In genomic region chr2:216119144-216119543, GRCh38 we compare ENCODE assay signal across 20 cellular contexts. TPM values are rescaled to one million over a fixed set of nuclear protein-coding genes. Genes with fewer than 3 reads are reported as not detected.
DNase-seq lines count a peak whose midpoint lies in the region; ATAC-seq and TF ChIP-seq lines count a peak whose summit lies in the region.
"Had no signal": no experiment of that assay in that cellular context is flagged by ENCODE, and none has a peak within 500 bp of the region (broad histone marks: within the 10 kb centered on the region; RNA-seq: fewer than 3 reads in every experiment).

No MANE protein-coding gene starts in this region.

- CTCF ChIA-PET in A673 (lab: Charles Lee): interaction anchor here (0.6 kb wide), 1 partner anchor 9 kb away, joined by 3 read pairs; no protein-coding TSS in a partner anchor
- CTCF ChIA-PET in naive thymus-derived CD4-positive, alpha-beta T cell (lab: Charles Lee): interaction anchor here (0.6 to 1.5 kb wide), 3 partner anchors 9 to 272 kb away, joined by 3 to 5 read pairs (median 5); no protein-coding TSS in a partner anchor

- POLR2A ChIA-PET in A673 (lab: Charles Lee; ENCODE audit: low non-redundant PET): no interaction called here
- POLR2A ChIA-PET in naive thymus-derived CD4-positive, alpha-beta T cell (lab: Charles Lee): interaction anchor here (1.1 to 1.5 kb wide), 3 partner anchors 10 to 12 kb away, joined by 3 to 5 read pairs (median 5); partner anchors contain the start of gene XRCC5

- H3K4me3 Mint-ChIP-seq in activated T-helper 2 cell treated with anti-CD3 and anti-CD28 coated beads, Interferon-gamma antibody, Interleukin-2, Interleukin-4, amounts not matched to agents 10 μg/mL and 5 μg/mL and 100 μg/mL, durations not matched to agents 14 hours and 24 hours and 36 hours (ENCODE audit: low read depth): peak overlapping the region; percentile 31
- H3K4me3 Mint-ChIP-seq in naive thymus-derived CD4-positive, alpha-beta T cell: peak overlapping the region in 8 of 10 donors; percentile 11 to 99 (median 42)
- H3K4me3 Mint-ChIP-seq: activated B cell treated with CpG ODN at 0.5 μM for 24 hours; central memory CD8-positive, alpha-beta T cell had no signal

- H3K27ac ChIP-seq in A673 (ENCODE audit: low read depth, low read length, poor library complexity, severe bottlenecking) (peak overlapping the region; percentile 44), heart left ventricle (no peak overlapping the region)
- H3K27ac ChIP-seq in naive thymus-derived CD4-positive, alpha-beta T cell (ENCODE audit: low read depth, low read length): peak overlapping the region; percentile 47
- H3K27ac ChIP-seq: ovary, thoracic aorta had no signal

- WGBS in heart left ventricle, 4 donors: 80 to 89% (median 84%) methylated on average over 2 of the region's 2 CpGs

- H3K9me3 ChIP-seq in A673 (ENCODE audit: low read depth, low read length, poor library complexity, severe bottlenecking): no peaks in the 10 kb centered on the region
- H3K9me3 ChIP-seq in naive thymus-derived CD4-positive, alpha-beta T cell (ENCODE audit: control insufficient read depth in 2 of 3, low read length in 3 of 3): no peaks in the 10 kb centered on the region
- no peaks in the 10 kb centered on the region for H3K9me3 ChIP-seq in heart left ventricle
- H3K9me3 ChIP-seq: MG63, ovary, thoracic aorta had no signal

- no peak for TF ChIP-seq POLR2A in heart left ventricle (IDR thresholded peaks at IDR 0.05)

- ATAC-seq in naive thymus-derived CD4-positive, alpha-beta T cell: no peak
- ATAC-seq in left lobe of liver: no peak
- ATAC-seq in heart left ventricle: no peak
- no peak for ATAC-seq in GM18519 (IDR thresholded peaks at IDR 0.05; ENCODE audit: low FRiP score, unreplicated experiment)
- ATAC-seq in HG03457 (IDR thresholded peaks at IDR 0.05; ENCODE audit: unreplicated experiment): no peak
- ATAC-seq: left cardiac atrium had no signal

- H3K4me3 ChIP-seq in A673 (ENCODE audit: low read depth, low read length, poor library complexity, severe bottlenecking) (no peak overlapping the region), heart left ventricle (no peak overlapping the region)
- H3K4me3 ChIP-seq in naive thymus-derived CD4-positive, alpha-beta T cell (ENCODE audit: low read length): no peak overlapping the region
- H3K4me3 ChIP-seq: GM23248, MG63, ovary, thoracic aorta had no signal

- no TSS peak for BruUV-seq in A673 (replicated peaks; lab: Mats Ljungman, UMichigan)

- H3K36me3 ChIP-seq in A673 (ENCODE audit: insufficient read depth, low read length, poor library complexity, severe bottlenecking) (peaks cover 87% of the 10 kb centered on the region), heart left ventricle (peaks cover 0 to 88% (median 82%) of the 10 kb centered on the region in 9 donors)
- H3K36me3 ChIP-seq in naive thymus-derived CD4-positive, alpha-beta T cell (ENCODE audit: control insufficient read depth in 2 of 3, insufficient read depth in 3 of 3, low read length in 3 of 3): peaks cover 40 to 70% (median 57%) of the 10 kb centered on the region in 3 experiments
- H3K36me3 ChIP-seq: ovary had no signal

- no peaks in the 10 kb centered on the region for H3K27me3 Mint-ChIP-seq in activated T-helper 2 cell treated with anti-CD3 and anti-CD28 coated beads, Interferon-gamma antibody, Interleukin-2, Interleukin-4, amounts not matched to agents 10 μg/mL and 5 μg/mL and 100 μg/mL, durations not matched to agents 14 hours and 24 hours and 36 hours (ENCODE audit: low read depth)
- peaks cover 0 to 2% (median 0%) of the 10 kb centered on the region in 5 donors for H3K27me3 Mint-ChIP-seq in naive thymus-derived CD4-positive, alpha-beta T cell
- H3K27me3 Mint-ChIP-seq: activated B cell treated with CpG ODN at 0.5 μM for 24 hours; central memory CD8-positive, alpha-beta T cell had no signal

- no peaks in the 10 kb centered on the region for H3K9me3 Mint-ChIP-seq in activated T-helper 2 cell treated with anti-CD3 and anti-CD28 coated beads, Interferon-gamma antibody, Interleukin-2, Interleukin-4, amounts not matched to agents 10 μg/mL and 5 μg/mL and 100 μg/mL, durations not matched to agents 14 hours and 24 hours and 36 hours
- H3K9me3 Mint-ChIP-seq in naive thymus-derived CD4-positive, alpha-beta T cell: peaks cover 0 to 5% (median 0%) of the 10 kb centered on the region in 11 donors
- H3K9me3 Mint-ChIP-seq: activated B cell treated with CpG ODN at 0.5 μM for 24 hours; central memory CD8-positive, alpha-beta T cell had no signal

- peak; percentile 55 for DNase-seq in A673 (ENCODE audit: low spot score)
- peak; percentile 71 for DNase-seq in COLO829 (ENCODE audit: low spot score)
- no peak for DNase-seq in activated T-helper 2 cell treated with anti-CD3 and anti-CD28 coated beads, Interferon-gamma antibody, Interleukin-2, Interleukin-4, amounts not matched to agents 10 μg/mL and 5 μg/mL and 100 μg/mL, durations not matched to agents 14 hours and 24 hours and 36 hours (ENCODE audit: low spot score)
- no peak for DNase-seq in naive thymus-derived CD4-positive, alpha-beta T cell
- DNase-seq in left lobe of liver (ENCODE audit: low spot score): no peak
- no peak for DNase-seq in heart left ventricle
- DNase-seq: activated B cell treated with CpG ODN at 0.5 μM for 24 hours; amygdala; Calu3; GDM1; left cardiac atrium; MG63; NCI-H187 treated with DMSO at 0.1 percent for 48 hours; ovary; stimulated activated CD4-positive, alpha-beta T cell treated with anti-CD3 and anti-CD28 coated beads, Interleukin-2, amount 100 ng/mL, for 24 hours had no signal

- H3K4me1 Mint-ChIP-seq in activated T-helper 2 cell treated with anti-CD3 and anti-CD28 coated beads, Interferon-gamma antibody, Interleukin-2, Interleukin-4, amounts not matched to agents 10 μg/mL and 5 μg/mL and 100 μg/mL, durations not matched to agents 14 hours and 24 hours and 36 hours (ENCODE audit: low read depth): peaks cover 57% of the 10 kb centered on the region
- H3K4me1 Mint-ChIP-seq in naive thymus-derived CD4-positive, alpha-beta T cell: peaks cover 50 to 94% (median 88%) of the 10 kb centered on the region in 7 donors

- peaks cover 94% of the 10 kb centered on the region for H3K36me3 Mint-ChIP-seq in activated T-helper 2 cell treated with anti-CD3 and anti-CD28 coated beads, Interferon-gamma antibody, Interleukin-2, Interleukin-4, amounts not matched to agents 10 μg/mL and 5 μg/mL and 100 μg/mL, durations not matched to agents 14 hours and 24 hours and 36 hours (ENCODE audit: low read depth)
- H3K36me3 Mint-ChIP-seq in naive thymus-derived CD4-positive, alpha-beta T cell: peaks cover 15 to 63% (median 58%) of the 10 kb centered on the region in 5 donors

- H3K27me3 ChIP-seq in A673 (replicated peaks; ENCODE audit: insufficient read depth, low read depth, low read length, poor library complexity) (no peaks in the 10 kb centered on the region), heart left ventricle (no peaks in the 10 kb centered on the region)
- no peaks in the 10 kb centered on the region for H3K27me3 ChIP-seq in naive thymus-derived CD4-positive, alpha-beta T cell (ENCODE audit: control insufficient read depth in 2 of 2, insufficient read depth in 2 of 2, low read length in 2 of 2)
- H3K27me3 ChIP-seq: MG63, ovary had no signal

- H3K27ac Mint-ChIP-seq in activated T-helper 2 cell treated with anti-CD3 and anti-CD28 coated beads, Interferon-gamma antibody, Interleukin-2, Interleukin-4, amounts not matched to agents 10 μg/mL and 5 μg/mL and 100 μg/mL, durations not matched to agents 14 hours and 24 hours and 36 hours: peak overlapping the region; percentile 97
- H3K27ac Mint-ChIP-seq in naive thymus-derived CD4-positive, alpha-beta T cell: peak overlapping the region in 8 of 9 donors; percentile 70 to 90 (median 86)
- H3K27ac Mint-ChIP-seq: activated B cell treated with CpG ODN at 0.5 μM for 24 hours had no signal

- TF ChIP-seq CTCF in A673 (conservative IDR thresholded peaks at IDR 0.05; ENCODE audit: low read depth, low read length) (no peak), heart left ventricle (IDR thresholded peaks at IDR 0.05) (no peak)

- H3K4me1 ChIP-seq in A673 (ENCODE audit: insufficient read depth, low read length, poor library complexity, severe bottlenecking) (peaks cover 55% of the 10 kb centered on the region), heart left ventricle (peaks cover 0 to 38% (median 12%) of the 10 kb centered on the region in 12 donors)
- peaks cover 16 to 46% of the 10 kb centered on the region in 2 donors for H3K4me1 ChIP-seq in naive thymus-derived CD4-positive, alpha-beta T cell (ENCODE audit: control insufficient read depth in 2 of 2, insufficient read depth in 2 of 2, low read length in 2 of 2)

- intact Hi-C loops in A673 (cut with micrococcal nuclease; ENCODE audit: unreplicated experiment) (no loop called here), heart left ventricle (cut with DNase I) (no loop called here)
- intact Hi-C loops in activated T-helper 2 cell treated with anti-CD3 and anti-CD28 coated beads, Interferon-gamma antibody, Interleukin-2, Interleukin-4, amounts not matched to agents 10 μg/mL and 5 μg/mL and 100 μg/mL, durations not matched to agents 14 hours and 24 hours and 36 hours (cut with micrococcal nuclease): no loop called here
- intact Hi-C loops in naive thymus-derived CD4-positive, alpha-beta T cell (cut with micrococcal nuclease): loop anchor here in 1 of 2 donors (1.0 kb wide), 1 partner anchor 8 kb away; no protein-coding TSS in a partner anchor

RNA-seq across cellular contexts. Expression of gene XRCC5, which starts 10.0 kb away (rescaled TPM):
- total RNA-seq in A673 (2021): 508 and 534 TPM in 2 replicates
- total RNA-seq in activated T-helper 2 cell treated with anti-CD3 and anti-CD28 coated beads, Interferon-gamma antibody, Interleukin-2, Interleukin-4, amounts not matched to agents 10 μg/mL and 5 μg/mL and 100 μg/mL, durations not matched to agents 14 hours and 24 hours and 36 hours: 452 and 492 TPM in 2 replicates
- 100 to 1,000 TPM; 168 to 347 (median 228) TPM for total RNA-seq in naive thymus-derived CD4-positive, alpha-beta T cell
- polyA plus RNA-seq in naive thymus-derived CD4-positive, alpha-beta T cell: 100 to 1,000 TPM; 297 to 316 TPM
- 101 TPM for total RNA-seq in left lobe of liver
- 100 to 1,000 TPM in 8 of 9 donors, 10 to 100 TPM in 1; 82.1 to 197 (median 126) TPM for total RNA-seq in heart left ventricle
- 100 to 1,000 TPM in 1 of 2 donors, 10 to 100 TPM in 1; 40.0 to 127 TPM for polyA plus RNA-seq in heart left ventricle

RNA-seq across cellular contexts. Expression of gene TMEM169, which starts 37.4 kb away (rescaled TPM):
- 1.1 and 1.7 TPM in 2 replicates for total RNA-seq in A673 (2021)
- total RNA-seq in activated T-helper 2 cell treated with anti-CD3 and anti-CD28 coated beads, Interferon-gamma antibody, Interleukin-2, Interleukin-4, amounts not matched to agents 10 μg/mL and 5 μg/mL and 100 μg/mL, durations not matched to agents 14 hours and 24 hours and 36 hours: 1.3 and 1.6 TPM in 2 replicates
- total RNA-seq in naive thymus-derived CD4-positive, alpha-beta T cell: 1 to 10 TPM; 2.0 to 5.1 (median 2.6) TPM
- 1 to 10 TPM; 3.7 to 4.3 TPM for polyA plus RNA-seq in naive thymus-derived CD4-positive, alpha-beta T cell
- 1.5 TPM for total RNA-seq in left lobe of liver
- 1 to 10 TPM in 1 of 9 donors, under 1 TPM in 8; 0.17 to 1.5 (median 0.44) TPM for total RNA-seq in heart left ventricle
- polyA plus RNA-seq in heart left ventricle: under 1 TPM; 0.15 TPM
- total RNA-seq: thoracic aorta had no signal

RNA-seq across cellular contexts. Expression of gene PECR, which starts 37.5 kb away (rescaled TPM):
- total RNA-seq in A673 (2021) (19.7 and 22.2 TPM in 2 replicates), left lobe of liver (95.5 TPM), heart left ventricle (10 to 100 TPM in 1 of 9 donors, 1 to 10 TPM in 8; 1.5 to 12.2 (median 3.0) TPM)
- total RNA-seq in activated T-helper 2 cell treated with anti-CD3 and anti-CD28 coated beads, Interferon-gamma antibody, Interleukin-2, Interleukin-4, amounts not matched to agents 10 μg/mL and 5 μg/mL and 100 μg/mL, durations not matched to agents 14 hours and 24 hours and 36 hours: 11.5 and 15.2 TPM in 2 replicates
- 10 to 100 TPM; 15.7 to 29.9 (median 20.6) TPM for total RNA-seq in naive thymus-derived CD4-positive, alpha-beta T cell
- polyA plus RNA-seq in naive thymus-derived CD4-positive, alpha-beta T cell: 10 to 100 TPM; 31.9 to 34.4 TPM
- polyA plus RNA-seq in heart left ventricle: 1 to 10 TPM; 2.4 to 3.2 TPM

Comparison
In these comparisons a context has a peak if more than half of its experiments do, and no peak if none do; other contexts are left out.
1. DNase-seq: peak in A673 (single experiment) and COLO829 (single experiment); none in activated T-helper 2 cell treated with anti-CD3 and anti-CD28 coated beads, Interferon-gamma antibody, Interleukin-2, Interleukin-4, amounts not matched to agents 10 μg/mL and 5 μg/mL and 100 μg/mL, durations not matched to agents 14 hours and 24 hours and 36 hours (single experiment), naive thymus-derived CD4-positive, alpha-beta T cell (0 of 9), left lobe of liver (single experiment) and heart left ventricle (0 of 5).
2. H3K27ac ChIP-seq: peak in A673 (single experiment) and naive thymus-derived CD4-positive, alpha-beta T cell (single experiment); none in heart left ventricle (0 of 12).